Comparison of ENCODE assay signal across 10 cellular contexts in genomic region chr16:85751665-85752501, GRCh38. TPM values are rescaled to one million over a fixed set of nuclear protein-coding genes. Genes with fewer than 3 reads are reported as not detected.
DNase-seq lines count a peak whose midpoint lies in the region; ATAC-seq and TF ChIP-seq lines count a peak whose summit lies in the region.
"Had no signal": no experiment of that assay in that cellular context is flagged by ENCODE, and none has a peak within 500 bp of the region (broad histone marks: within the 10 kb centered on the region; RNA-seq: fewer than 3 reads in every experiment).

No MANE protein-coding gene starts in this region.

- in situ Hi-C loops in G401 (cut with HindIII; ENCODE audit: low sequenced_read_pairs) = no loop called here

- DNase-seq in left ventricle myocardium inferior = no peak
- no peak for DNase-seq in left cardiac atrium
- DNase-seq in PC-3 = peak; percentile 68
- no peak for DNase-seq in fibroblast of the aortic adventitia (ENCODE audit: low read depth)
- peak; percentile 70 for DNase-seq in ureter (ENCODE audit: low spot score)
- no peak for DNase-seq in amygdala (lab: John Stamatoyannopoulos, UW)
- DNase-seq in G401 (ENCODE audit: low spot score) = no peak
- DNase-seq in middle frontal gyrus (ENCODE audit: extremely low spot score, low spot score) = no peak
- DNase-seq: KBM-7 had no signal

- peaks cover 3% of the 10 kb centered on the region for H3K27me3 ChIP-seq in left ventricle myocardium inferior (ENCODE audit: low read depth)
- H3K27me3 ChIP-seq in PC-3 (ENCODE audit: low read length) = no peaks in the 10 kb centered on the region

- peaks cover 30% of the 10 kb centered on the region for H3K79me2 ChIP-seq in PC-3 (ENCODE audit: low read length)

- no peaks in the 10 kb centered on the region for H3K9me2 ChIP-seq in PC-3 (replicated peaks; ENCODE audit: low read length)

- H3K4me2 ChIP-seq in PC-3 (ENCODE audit: low read length) = peak overlapping the region; percentile 89

- H3F3A ChIP-seq in PC-3 (ENCODE audit: low read length, unreplicated experiment) = peaks cover 5% of the 10 kb centered on the region

- H3K9ac ChIP-seq in PC-3 (ENCODE audit: low read length) = 0 out of 2 replicates have a peak overlapping the region, but pooled peaks have one; percentile 15

- POLR2A ChIA-PET in PC-3 (lab: Charles Lee; ENCODE audit: unreplicated experiment) = interaction anchor here (0.6 kb wide), 1 partner anchor 16 kb away, joined by 4 read pairs; no protein-coding TSS in a partner anchor

- H3K4me1 ChIP-seq in left ventricle myocardium inferior (peaks cover 38% of the 10 kb centered on the region), PC-3 (ENCODE audit: insufficient read depth, low read length) (peaks cover 47% of the 10 kb centered on the region)

- TF ChIP-seq CTCF in left ventricle myocardium inferior (IDR thresholded peaks at IDR 0.05; ENCODE audit: borderline replicate concordance) (no peak), PC-3 (conservative IDR thresholded peaks at IDR 0.05; ENCODE audit: low read depth, low read length) (no peak), fibroblast of the aortic adventitia (IDR thresholded peaks at IDR 0.05; ENCODE audit: insufficient read depth, low read length) (no peak)

- BruUV-seq in PC-3 (replicated peaks; lab: Mats Ljungman, UMichigan) = no TSS peak

- H3K9me3 ChIP-seq in left ventricle myocardium inferior (replicated peaks) (no peaks in the 10 kb centered on the region), PC-3 (ENCODE audit: low read length) (no peaks in the 10 kb centered on the region)
- H3K9me3 ChIP-seq: stomach had no signal

- H3K27ac ChIP-seq in left ventricle myocardium inferior (replicated peaks) = no peak overlapping the region
- H3K27ac ChIP-seq in PC-3 (ENCODE audit: low read length) = peak overlapping the region; percentile 8

- H4K20me1 ChIP-seq in PC-3 (ENCODE audit: low read length) = no peaks in the 10 kb centered on the region

- H3K4me3 ChIP-seq in left ventricle myocardium inferior (peak overlapping the region; percentile 77), PC-3 (ENCODE audit: low read length) (peak overlapping the region; percentile 68), fibroblast of the aortic adventitia (ENCODE audit: low read depth, low read length) (peak overlapping the region; percentile 54)

- H2AFZ ChIP-seq in PC-3 (ENCODE audit: low read length) = peak overlapping the region; percentile 48; the same call in 1 of the 2 replicates

- intact Hi-C loops in left ventricle myocardium inferior (cut with micrococcal nuclease) = no loop called here
- intact Hi-C loops in left cardiac atrium (cut with DNase I) = no loop called here
- intact Hi-C loops in PC-3 (cut with micrococcal nuclease) = no loop called here

- CTCF ChIA-PET in PC-3 (lab: Charles Lee) = interaction anchor here (1.0 kb wide), 1 partner anchor 32 kb away, joined by 3 read pairs; no protein-coding TSS in a partner anchor

- no peaks in the 10 kb centered on the region for H3K36me3 ChIP-seq in left ventricle myocardium inferior
- H3K36me3 ChIP-seq in PC-3 (ENCODE audit: low read depth, low read length) = no peaks in the 10 kb centered on the region
- H3K36me3 ChIP-seq: stomach had no signal

- no peak for ATAC-seq in left cardiac atrium
- ATAC-seq in PC-3 = peak; percentile 35

RNA-seq across cellular contexts. Expression of gene C16orf74, which starts 1.0 kb away (rescaled TPM):
- total RNA-seq in left ventricle myocardium inferior (2.3 TPM), left cardiac atrium (1 to 10 TPM; 2.3 to 2.6 TPM), PC-3 (2014; rRNA removed) (64.6 and 71.0 TPM in 2 replicates), fibroblast of the aortic adventitia (ENCODE audit: low replicate concordance) (0.81 and 12.0 TPM in 2 replicates), ureter (33.6 TPM)
- 1.4 and 13.4 TPM in 2 replicates for total RNA-seq in G401 (2014; rRNA removed; shearing (Covaris generic))

RNA-seq across cellular contexts. Expression of gene EMC8, which starts 47.5 kb away (rescaled TPM):
- total RNA-seq in left ventricle myocardium inferior (22.5 TPM), left cardiac atrium (10 to 100 TPM; 18.6 to 24.4 TPM), PC-3 (2014; rRNA removed) (42.6 and 46.1 TPM in 2 replicates), fibroblast of the aortic adventitia (ENCODE audit: low replicate concordance) (18.6 and 23.8 TPM in 2 replicates), ureter (34.3 TPM)
- 54.2 and 86.0 TPM in 2 replicates for total RNA-seq in G401 (2014; rRNA removed; shearing (Covaris generic))

RNA-seq across cellular contexts. Expression of gene COX4I1, which starts 47.6 kb away (rescaled TPM):
- 1,881 TPM for total RNA-seq in left ventricle myocardium inferior
- 1,000 to 10,000 TPM; 1,590 to 1,597 TPM for total RNA-seq in left cardiac atrium
- 539 and 598 TPM in 2 replicates for total RNA-seq in PC-3 (2014; rRNA removed)
- 348 and 421 TPM in 2 replicates for total RNA-seq in fibroblast of the aortic adventitia (ENCODE audit: low replicate concordance)
- total RNA-seq in ureter = 485 TPM
- 695 and 901 TPM in 2 replicates for total RNA-seq in G401 (2014; rRNA removed; shearing (Covaris generic))

Comparison
In these comparisons a context has a peak if more than half of its experiments do, and no peak if none do; other contexts are left out.
1. DNase-seq: peak in PC-3 (single experiment) and ureter (single experiment); none in left ventricle myocardium inferior (single experiment), left cardiac atrium (single experiment), fibroblast of the aortic adventitia (single experiment), amygdala (0 of 56), G401 (single experiment) and middle frontal gyrus (single experiment).
2. Peak in every context shown above with its lines, with median percentiles within 50 percentile points of each other: H3K4me3 ChIP-seq.